Comparison of ENCODE assay signal across 16 cellular contexts in genomic region chr4:1601533-1601835, GRCh38.
A peak's percentile ranks its signal among the peaks of the same experiment; 100 is the strongest.
DNase-seq lines count a peak whose midpoint lies in the region; ATAC-seq, FAIRE-seq and TF ChIP-seq lines count a peak whose summit lies in the region.
"Had no signal": no experiment of that assay in that cellular context is flagged by ENCODE, and none has a peak within 500 bp of the region (broad histone marks: within the 10 kb centered on the region; RNA-seq: fewer than 3 reads in every experiment).

No MANE protein-coding gene starts in this region.

- no peak for TF ChIP-seq CTCF in right lobe of liver (IDR thresholded peaks at IDR 0.05)
- TF ChIP-seq CTCF in HepG2 (CRISPR knock-in tag; IDR thresholded peaks at IDR 0.05): no peak
- TF ChIP-seq CTCF in kidney (IDR thresholded peaks at IDR 0.05; ENCODE audit: borderline replicate concordance, extremely low read depth, insufficient read depth): no peak

- intact Hi-C loops in right lobe of liver (cut with DNase I) (no loop called here), HepG2 (cut with micrococcal nuclease; ENCODE audit: unreplicated experiment) (no loop called here), kidney (cut with DNase I) (no loop called here)

- no peak overlapping the region for H3K27ac ChIP-seq in right lobe of liver
- no peak overlapping the region for H3K27ac ChIP-seq in HepG2 (ENCODE audit: extremely low read length, insufficient read depth, low read length)
- no peak overlapping the region for H3K27ac ChIP-seq in BLaER1 treated with 17β-estradiol and CSF1 and Interleukin-3, amounts not matched to agents 10 nM and 100 nM
- no peak overlapping the region for H3K27ac ChIP-seq in kidney (ENCODE audit: low read depth in 2 of 2, low read length in 2 of 2)
- H3K27ac ChIP-seq in small intestine (ENCODE audit: low read depth in 1 of 2, low read length in 1 of 2): no peak overlapping the region
- H3K27ac ChIP-seq: GM23248 had no signal

- no TSS peak for BruUV-seq in HepG2 (replicated peaks; lab: Mats Ljungman, UMichigan)

- no peak for FAIRE-seq in HepG2 (lab: Jason Lieb, UNC)
- FAIRE-seq in kidney (lab: Jason Lieb, UNC): no peak
- no peak for FAIRE-seq in small intestine (lab: Jason Lieb, UNC)
- FAIRE-seq: A204.1, GM12892, GM18507 had no signal

- 0 out of 2 replicates have a peak, but pooled peaks cover 3% of the 10 kb centered on the region for H4K20me1 ChIP-seq in HepG2 (ENCODE audit: insufficient read depth, low read length)
- H4K20me1 ChIP-seq in BLaER1 treated with 17β-estradiol and CSF1 and Interleukin-3, amounts not matched to agents 10 nM and 100 nM: no peaks in the 10 kb centered on the region; a peak in 1 of 22 replicates

- no peak overlapping the region for H2AFZ ChIP-seq in HepG2 (ENCODE audit: low read length)
- H2AFZ ChIP-seq: GM23248 had no signal

- WGBS in right lobe of liver (ENCODE audit: insufficient coverage, low coverage, low lambda C conversion rate, missing lambda C conversion rate): no CpG with 5 or more reads among the region's 6 CpGs
- WGBS in HepG2 (ENCODE audit: low lambda C conversion rate): 79% methylated on average over 6 of the region's 6 CpGs
- WGBS in small intestine, 3 donors: 90 to 96% methylated on average over 5 to 6 of the region's 6 CpGs; no CpG with 5 or more reads in 1 of the 3 donors

- H3K4me3 ChIP-seq in right lobe of liver (no peak overlapping the region), HepG2 (replicated peaks in 1 of 3; ENCODE audit: insufficient read depth in 1 of 3, low read depth in 2 of 3, low read length in 3 of 3) (no peak overlapping the region), kidney (ENCODE audit: low read length in 2 of 2) (no peak overlapping the region), small intestine (ENCODE audit: low read depth in 1 of 2, low read length in 2 of 2) (no peak overlapping the region)
- H3K4me3 ChIP-seq in BLaER1 treated with 17β-estradiol and CSF1 and Interleukin-3, amounts not matched to agents 10 nM and 100 nM: no peak overlapping the region
- H3K4me3 ChIP-seq: GM23248, HAP-1 had no signal

- H3K9ac ChIP-seq in HepG2 (ENCODE audit: insufficient read depth, low read depth, low read length): no peak overlapping the region
- no peak overlapping the region for H3K9ac ChIP-seq in BLaER1 treated with 17β-estradiol and CSF1 and Interleukin-3, amounts not matched to agents 10 nM and 100 nM
- H3K9ac ChIP-seq in kidney (ENCODE audit: low read length in 2 of 2): no peak overlapping the region
- H3K9ac ChIP-seq: GM23248 had no signal

- H3K4me2 ChIP-seq in HepG2 (ENCODE audit: low read depth, low read length): no peak overlapping the region
- H3K4me2 ChIP-seq in BLaER1 treated with 17β-estradiol and CSF1 and Interleukin-3, amounts not matched to agents 10 nM and 100 nM: peak overlapping the region in 8 of 11 experiments; percentile 72 to 92 (median 80); a peak in 8 of 22 replicates

- no peak for TF ChIP-seq RAD21 in HepG2 (CRISPR knock-in tag; IDR thresholded peaks at IDR 0.05)

- H3K79me2 ChIP-seq in HepG2 (ENCODE audit: insufficient read depth, low read length): no peaks in the 10 kb centered on the region

- H3K9me3 ChIP-seq in right lobe of liver (no peaks in the 10 kb centered on the region), HepG2 (ENCODE audit: low read length) (no peaks in the 10 kb centered on the region), kidney (ENCODE audit: control insufficient read depth in 1 of 2, low read length in 2 of 2) (no peaks in the 10 kb centered on the region), small intestine (ENCODE audit: control insufficient read depth, low read depth) (no peaks in the 10 kb centered on the region)
- H3K9me3 ChIP-seq in BLaER1 treated with 17β-estradiol and CSF1 and Interleukin-3, amounts not matched to agents 10 nM and 100 nM (replicated peaks in 1 of 11): no peaks in the 10 kb centered on the region
- H3K9me3 ChIP-seq: BE2C, HAP-1 had no signal

- POLR2A ChIA-PET in HepG2 (lab: Yijun Ruan, JAX): no interaction called here

- ATAC-seq in right lobe of liver (no peak), HepG2 (no peak)

- no peaks in the 10 kb centered on the region for H3K36me3 ChIP-seq in right lobe of liver
- no peaks in the 10 kb centered on the region for H3K36me3 ChIP-seq in HepG2 (replicated peaks in 1 of 2; ENCODE audit: control insufficient read depth in 1 of 2, insufficient read depth in 2 of 2, low read length in 2 of 2)
- H3K36me3 ChIP-seq in BLaER1 treated with 17β-estradiol and CSF1 and Interleukin-3, amounts not matched to agents 10 nM and 100 nM: no peaks in the 10 kb centered on the region
- H3K36me3 ChIP-seq in kidney (ENCODE audit: control insufficient read depth in 1 of 2, insufficient read depth in 2 of 2, low read length in 2 of 2): no peaks in the 10 kb centered on the region
- no peaks in the 10 kb centered on the region for H3K36me3 ChIP-seq in small intestine (ENCODE audit: control insufficient read depth in 2 of 2, insufficient read depth in 2 of 2, low read length in 2 of 2)
- H3K36me3 ChIP-seq: BE2C, HAP-1 had no signal

- H3K4me1 ChIP-seq in right lobe of liver (no peaks in the 10 kb centered on the region), HepG2 (ENCODE audit: insufficient read depth, low read length) (no peaks in the 10 kb centered on the region), kidney (ENCODE audit: control insufficient read depth in 1 of 2, insufficient read depth in 1 of 2, low read depth in 1 of 2, low read length in 2 of 2) (no peaks in the 10 kb centered on the region), small intestine (ENCODE audit: control insufficient read depth in 2 of 2, insufficient read depth in 1 of 2, low read depth in 1 of 2, low read length in 1 of 2) (no peaks in the 10 kb centered on the region)
- H3K4me1 ChIP-seq in BLaER1 treated with 17β-estradiol and CSF1 and Interleukin-3, amounts not matched to agents 10 nM and 100 nM: peaks cover 50 to 97% (median 91%) of the 10 kb centered on the region in 10 experiments
- H3K4me1 ChIP-seq: BE2C, HAP-1 had no signal

- in situ Hi-C loops in HepG2 (cut with HindIII; ENCODE audit: extremely low pct_ligation_motif_present, low pct_unique_long_range_greater_than_20kb): no loop called here

- H3K27me3 ChIP-seq in right lobe of liver (no peaks in the 10 kb centered on the region), HepG2 (ENCODE audit: control insufficient read depth in 1 of 2, insufficient read depth in 2 of 2, low read length in 2 of 2) (peaks cover 17 to 65% of the 10 kb centered on the region in 2 experiments; a peak in 4 of 5 replicates), small intestine (ENCODE audit: control insufficient read depth in 2 of 2, insufficient read depth in 2 of 2, low read length in 2 of 2) (no peaks in the 10 kb centered on the region)
- H3K27me3 ChIP-seq in BLaER1 treated with 17β-estradiol and CSF1 and Interleukin-3, amounts not matched to agents 10 nM and 100 nM: no peaks in the 10 kb centered on the region; a peak in 1 of 22 replicates

- TF ChIP-seq EP300 in HepG2 (IDR thresholded peaks at IDR 0.05; ENCODE audit: low read depth in 2 of 2, low read length in 2 of 2) (no peak), HepG2 (CRISPR knock-in tag; IDR thresholded peaks at IDR 0.05; ENCODE audit: borderline replicate concordance) (no peak)

- TF ChIP-seq POLR2A in right lobe of liver (IDR thresholded peaks at IDR 0.05) (no peak), HepG2 (IDR thresholded peaks at IDR 0.05; ENCODE audit: insufficient read depth in 1 of 2, low read depth in 2 of 2, low read length in 2 of 2) (no peak)

- CTCF ChIA-PET in HepG2 (lab: Yijun Ruan, JAX; ENCODE audit: low intra/inter-chr PET ratio, low total read pairs): no interaction called here

- DNase-seq in right lobe of liver (peak in 2 of 3 donors; percentile 5 to 21), HepG2 (ENCODE audit: low spot score) (no peak), kidney (peak; percentile 32), NCI-H510A (lab: John Stamatoyannopoulos, UW) (no peak), small intestine (no peak)
- DNase-seq: ACHN, BE2C, DMS153, DMS79, GDM1, GM23248 had no signal

TF ChIP-seq in HepG2, 621 proteins besides CTCF, POLR2A, EP300 and RAD21 (continues in another document):
- TF ChIP-seq ZC3H4 (CRISPR knock-in tag; IDR thresholded peaks at IDR 0.05; ENCODE audit: borderline replicate concordance): no peak
- TF ChIP-seq CENPT (CRISPR knock-in tag; IDR thresholded peaks at IDR 0.05; ENCODE audit: low read depth): no peak
- TF ChIP-seq ZNF383 (CRISPR knock-in tag; IDR thresholded peaks at IDR 0.05; ENCODE audit: borderline replicate concordance): no peak
- no peak for TF ChIP-seq POLR2AphosphoS2 (IDR thresholded peaks at IDR 0.05; ENCODE audit: low read depth, low read length)
- TF ChIP-seq ZNF747 (CRISPR knock-in tag; IDR thresholded peaks at IDR 0.05; ENCODE audit: borderline replicate concordance): no peak
- TF ChIP-seq STAT5B (CRISPR knock-in tag; IDR thresholded peaks at IDR 0.05): no peak
- TF ChIP-seq HOXA3 (CRISPR knock-in tag; IDR thresholded peaks at IDR 0.05): no peak

Comparison
In these comparisons a context has a peak if more than half of its experiments do, and no peak if none do; other contexts are left out.
1. DNase-seq: peak in right lobe of liver (2 of 3) and kidney (single experiment); none in HepG2 (single experiment), NCI-H510A (single experiment) and small intestine (single experiment).